18 cellular contexts compared by ENCODE assay signal in the genomic region with DNA sequence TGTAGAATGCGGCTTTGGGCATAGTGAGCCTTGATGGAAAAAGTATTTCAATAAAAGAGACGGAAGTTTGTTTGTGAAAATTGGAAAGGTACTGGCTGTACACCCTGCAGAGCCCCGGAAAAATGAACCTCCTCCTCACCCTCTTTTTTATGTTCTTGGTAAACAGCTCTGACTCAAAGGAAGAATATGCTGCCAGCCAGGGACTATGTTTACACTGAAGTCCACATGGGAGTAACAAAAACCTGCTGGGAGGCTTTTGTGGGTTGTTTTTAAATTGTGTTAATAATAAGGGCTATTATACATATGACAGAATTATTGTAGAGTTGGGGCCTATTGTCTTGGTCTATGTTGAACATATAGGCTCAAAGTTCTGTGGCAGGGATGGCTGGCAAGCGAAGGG.
DNase-seq lines count a peak whose midpoint lies in the region; ATAC-seq and TF ChIP-seq lines count a peak whose summit lies in the region.
"Had no signal": no experiment of that assay in that cellular context is flagged by ENCODE, and none has a peak within 500 bp of the region (broad histone marks: within the 10 kb centered on the region; RNA-seq: fewer than 3 reads in every experiment).

No MANE protein-coding gene starts in this region.

- no peak overlapping the region for H2BK15ac ChIP-seq in mesenchymal stem cell (ENCODE audit: low read depth, poor library complexity, severe bottlenecking)

- H3K4ac ChIP-seq in mesenchymal stem cell (ENCODE audit: low read depth in 1 of 2, low read length in 2 of 2), result no peak overlapping the region

- H3K4me3 ChIP-seq in breast epithelium (no peak overlapping the region), mesenchymal stem cell (ENCODE audit: insufficient read depth in 1 of 2, low read depth in 1 of 2, low read length in 2 of 2) (no peak overlapping the region)
- H3K4me3 ChIP-seq: SK-N-MC had no signal

- H3K18ac ChIP-seq in mesenchymal stem cell (ENCODE audit: low read depth in 1 of 2, low read length in 2 of 2), result no peak overlapping the region

- H4K8ac ChIP-seq in mesenchymal stem cell (ENCODE audit: low read length), result no peak overlapping the region

- H2BK120ac ChIP-seq in mesenchymal stem cell (ENCODE audit: low read depth, low read length), result no peak overlapping the region

- H2BK12ac ChIP-seq in mesenchymal stem cell (ENCODE audit: low read length in 2 of 2), result no peak overlapping the region

- H2BK5ac ChIP-seq in mesenchymal stem cell (ENCODE audit: low read depth, low read length, poor library complexity, severe bottlenecking), result no peak overlapping the region

- H2AK5ac ChIP-seq in mesenchymal stem cell (ENCODE audit: low read length, severe bottlenecking), result no peak overlapping the region

- H3K4me1 ChIP-seq in breast epithelium (no peaks in the 10 kb centered on the region), mesenchymal stem cell (ENCODE audit: control insufficient read depth, insufficient read depth, low read depth, low read length) (no peaks in the 10 kb centered on the region)

- H3K23ac ChIP-seq in mesenchymal stem cell (ENCODE audit: low read length in 2 of 2), result no peak overlapping the region

- H3K9me3 ChIP-seq in breast epithelium, result no peaks in the 10 kb centered on the region
- peaks cover 5% of the 10 kb centered on the region for H3K9me3 ChIP-seq in mesenchymal stem cell (ENCODE audit: control insufficient read depth, low read length)

- H3K27me3 ChIP-seq in breast epithelium, result no peaks in the 10 kb centered on the region
- peaks cover 5 to 16% of the 10 kb centered on the region in 2 experiments for H3K27me3 ChIP-seq in mesenchymal stem cell (ENCODE audit: control insufficient read depth in 1 of 2, insufficient read depth in 1 of 2, low read length in 2 of 2)

- intact Hi-C loops in breast epithelium (cut with DNase I; ENCODE audit: low total_unique reads), result no loop called here

- in situ Hi-C loops in ACHN (cut with HindIII; ENCODE audit: low pct_ligation_motif_present, low pct_unique_long_range_greater_than_20kb, low sequenced_read_pairs), result no loop called here

- WGBS in mesenchymal stem cell, result 60% methylated on average over 3 of the region's 4 CpGs

- DNase-seq in Daoy (ENCODE audit: low read depth) (peak; percentile 43), NCI-H146 (lab: John Stamatoyannopoulos, UW) (peak; percentile 3), breast epithelium (ENCODE audit: low spot score in 2 of 2) (peak in 1 of 2 donors; percentile 31), mesenchymal stem cell (peak; percentile 36), COLO829 (ENCODE audit: low spot score) (no peak), ACHN (no peak), SK-N-DZ (ENCODE audit: low spot score) (no peak)
- DNase-seq in stimulated activated naive CD8-positive, alpha-beta T cell treated with anti-CD3 and anti-CD28 coated beads, Interleukin-15, Interleukin-2, amounts not matched to agents 100 U/mL and 50 U/mL, for 24 hours, result no peak
- DNase-seq: activated B cell treated with CpG ODN at 0.5 μM for 24 hours; activated naive CD8-positive, alpha-beta T cell treated with anti-CD3 and anti-CD28 coated beads, Interleukin-2, amount 10 ng/mL, durations not matched to agents 7 days and 5 days; CD4-positive, alpha-beta T cell; cortex of kidney; naive thymus-derived CD4-positive, alpha-beta T cell; NCI-H1092 treated with DMSO at 0.1 percent for 48 hours; NCI-H774; right cardiac atrium; stimulated activated naive CD8-positive, alpha-beta T cell treated with anti-CD3 and anti-CD28 coated beads, Interleukin-15, amount 100 ng/mL, for 72 hours had no signal

- H3K27ac ChIP-seq in breast epithelium, result peak overlapping the region; percentile 74 to 81
- no peak overlapping the region for H3K27ac ChIP-seq in mesenchymal stem cell (ENCODE audit: low read length, poor library complexity, severe bottlenecking)
- H3K27ac ChIP-seq: SK-N-MC had no signal

- H3K79me1 ChIP-seq in mesenchymal stem cell (replicated peaks; ENCODE audit: low read length, poor library complexity, severe bottlenecking), result no peaks in the 10 kb centered on the region

- no peak overlapping the region for H3K14ac ChIP-seq in mesenchymal stem cell (ENCODE audit: low read length in 2 of 2)

- no peak for ATAC-seq in stimulated activated naive CD8-positive, alpha-beta T cell treated with anti-CD3 and anti-CD28 coated beads, Interleukin-15, Interleukin-2, amounts not matched to agents 100 U/mL and 50 U/mL, for 24 hours
- ATAC-seq: naive thymus-derived CD4-positive, alpha-beta T cell; right cardiac atrium; stimulated activated naive CD8-positive, alpha-beta T cell treated with anti-CD3 and anti-CD28 coated beads, Interleukin-15, amount 100 ng/mL, for 72 hours had no signal

- H3K9ac ChIP-seq in mesenchymal stem cell (ENCODE audit: low read length), result no peak overlapping the region

- TF ChIP-seq CTCF in breast epithelium (IDR thresholded peaks at IDR 0.05), result no peak

- H3K36me3 ChIP-seq in breast epithelium, result no peaks in the 10 kb centered on the region
- no peaks in the 10 kb centered on the region for H3K36me3 ChIP-seq in mesenchymal stem cell (ENCODE audit: control insufficient read depth in 1 of 2, insufficient read depth in 2 of 2, low read depth in 1 of 2, low read length in 2 of 2)

- no peak overlapping the region for H4K91ac ChIP-seq in mesenchymal stem cell (ENCODE audit: low read length)

- no peak overlapping the region for H3K4me2 ChIP-seq in mesenchymal stem cell (ENCODE audit: low read length, poor library complexity, severe bottlenecking)

- H2AFZ ChIP-seq in mesenchymal stem cell (ENCODE audit: low read depth, low read length), result no peak overlapping the region

- no peak for TF ChIP-seq POLR2A in breast epithelium (IDR thresholded peaks at IDR 0.05)

Comparison
In these comparisons a context has a peak if more than half of its experiments do, and no peak if none do; other contexts are left out.
1. DNase-seq: peak in Daoy (single experiment), NCI-H146 (single experiment) and mesenchymal stem cell (single experiment); none in stimulated activated naive CD8-positive, alpha-beta T cell treated with anti-CD3 and anti-CD28 coated beads, Interleukin-15, Interleukin-2, amounts not matched to agents 100 U/mL and 50 U/mL, for 24 hours (single experiment), COLO829 (single experiment), ACHN (single experiment) and SK-N-DZ (single experiment).